In genomic region chr6:131004387-131004755, GRCh38 we compare ENCODE assay signal across 24 cellular contexts.
"Had no signal": no experiment of that assay in that cellular context is flagged by ENCODE, and none has a peak within 500 bp of the region (broad histone marks: within the 10 kb centered on the region; RNA-seq: fewer than 3 reads in every experiment).

No MANE protein-coding gene starts in this region.

- H3K4me1 ChIP-seq: breast epithelium, right lobe of liver had no signal

- H3K27ac ChIP-seq: epithelial cell of prostate, foreskin keratinocyte, ovary, right lobe of liver had no signal

- H3K4me1 Mint-ChIP-seq: activated CD4-positive, alpha-beta memory T cell treated with anti-CD3 and anti-CD28 coated beads, Interleukin-2, amount 10 ng/mL, durations not matched to agents 7 days and 5 days; activated naive CD8-positive, alpha-beta T cell treated with anti-CD3 and anti-CD28 coated beads, Interleukin-2, amount 50 U/mL, for 24 hours; stimulated activated effector memory CD8-positive, alpha-beta T cell treated with anti-CD3 and anti-CD28 coated beads, Interleukin-12 subunit alpha, Interleukin-12 subunit beta, amount 100 ng/mL, for 72 hours; T-cell had no signal

- H3K27ac Mint-ChIP-seq: activated CD4-positive, alpha-beta memory T cell treated with anti-CD3 and anti-CD28 coated beads, Interleukin-2, amount 10 ng/mL, durations not matched to agents 7 days and 5 days; activated naive CD4-positive, alpha-beta T cell treated with anti-CD3 and anti-CD28 coated beads for 36 hours; activated naive CD8-positive, alpha-beta T cell treated with anti-CD3 and anti-CD28 coated beads, Interleukin-2, amount 50 U/mL, for 24 hours; activated T-helper 2 cell treated with anti-CD3 and anti-CD28 coated beads, Interferon-gamma antibody, Interleukin-2, Interleukin-4, amounts not matched to agents 10 μg/mL and 5 μg/mL and 100 μg/mL, durations not matched to agents 14 hours and 24 hours and 36 hours; stimulated activated effector memory CD8-positive, alpha-beta T cell treated with anti-CD3 and anti-CD28 coated beads, Interleukin-12 subunit alpha, Interleukin-12 subunit beta, amount 100 ng/mL, for 72 hours; T-cell had no signal

- H3K27me3 ChIP-seq: breast epithelium, foreskin keratinocyte, ovary, right lobe of liver, stomach had no signal

- H3K27me3 Mint-ChIP-seq: activated CD4-positive, alpha-beta memory T cell treated with anti-CD3 and anti-CD28 coated beads, Interleukin-2, amount 10 ng/mL, durations not matched to agents 7 days and 5 days; activated naive CD8-positive, alpha-beta T cell treated with anti-CD3 and anti-CD28 coated beads, Interleukin-2, amount 50 U/mL, for 24 hours; naive B cell; T-cell had no signal

- H3K36me3 Mint-ChIP-seq: stimulated activated effector memory CD8-positive, alpha-beta T cell treated with anti-CD3 and anti-CD28 coated beads, Interleukin-12 subunit alpha, Interleukin-12 subunit beta, amount 100 ng/mL, for 72 hours had no signal

- DNase-seq: activated CD4-positive, alpha-beta memory T cell treated with anti-CD3 and anti-CD28 coated beads, Interleukin-2, amount 10 ng/mL, durations not matched to agents 7 days and 5 days; activated CD4-positive, alpha-beta T cell treated with anti-CD3 and anti-CD28 coated beads for 48 hours; activated CD4-positive, CD25-positive, alpha-beta regulatory T cell; activated naive CD4-positive, alpha-beta T cell treated with anti-CD3 and anti-CD28 coated beads for 36 hours; activated naive CD8-positive, alpha-beta T cell treated with anti-CD3 and anti-CD28 coated beads, Interleukin-2, amount 50 U/mL, for 24 hours; activated T-cell treated with anti-CD3 and anti-CD28 coated beads, Interleukin-2, amount 50 U/mL, for 1 hour; aorta; dermis blood vessel endothelial cell; foreskin keratinocyte; kidney; mammary epithelial cell; naive B cell; ovary; right lobe of liver; stimulated activated CD4-positive, alpha-beta T cell treated with anti-CD3 and anti-CD28 coated beads, Interleukin-4, amount 100 ng/mL, for 24 hours; stomach; T-cell had no signal

- ATAC-seq: activated naive CD8-positive, alpha-beta T cell treated with anti-CD3 and anti-CD28 coated beads, Interleukin-2, amount 50 U/mL, for 24 hours; foreskin keratinocyte; left lobe of liver; right lobe of liver; SK-N-SH treated with all-trans-retinoic acid at 6 μM for 48 hours; stimulated activated effector memory CD8-positive, alpha-beta T cell treated with anti-CD3 and anti-CD28 coated beads, Interleukin-12 subunit alpha, Interleukin-12 subunit beta, amount 100 ng/mL, for 72 hours; T-cell had no signal

- H3K4me3 ChIP-seq: breast epithelium, ovary, right lobe of liver, stomach had no signal

- FAIRE-seq: kidney, urothelium cell line had no signal

- H3K9me3 ChIP-seq: ovary, right lobe of liver had no signal

- H3K4me3 Mint-ChIP-seq: activated CD4-positive, alpha-beta memory T cell treated with anti-CD3 and anti-CD28 coated beads, Interleukin-2, amount 10 ng/mL, durations not matched to agents 7 days and 5 days; activated naive CD4-positive, alpha-beta T cell treated with anti-CD3 and anti-CD28 coated beads for 36 hours; activated naive CD8-positive, alpha-beta T cell treated with anti-CD3 and anti-CD28 coated beads, Interleukin-2, amount 50 U/mL, for 24 hours; stimulated activated effector memory CD8-positive, alpha-beta T cell treated with anti-CD3 and anti-CD28 coated beads, Interleukin-12 subunit alpha, Interleukin-12 subunit beta, amount 100 ng/mL, for 72 hours; T-cell had no signal

- H3K36me3 ChIP-seq: breast epithelium, ovary, right lobe of liver, stomach had no signal
